26 cellular contexts compared by ENCODE assay signal in the genomic region with DNA sequence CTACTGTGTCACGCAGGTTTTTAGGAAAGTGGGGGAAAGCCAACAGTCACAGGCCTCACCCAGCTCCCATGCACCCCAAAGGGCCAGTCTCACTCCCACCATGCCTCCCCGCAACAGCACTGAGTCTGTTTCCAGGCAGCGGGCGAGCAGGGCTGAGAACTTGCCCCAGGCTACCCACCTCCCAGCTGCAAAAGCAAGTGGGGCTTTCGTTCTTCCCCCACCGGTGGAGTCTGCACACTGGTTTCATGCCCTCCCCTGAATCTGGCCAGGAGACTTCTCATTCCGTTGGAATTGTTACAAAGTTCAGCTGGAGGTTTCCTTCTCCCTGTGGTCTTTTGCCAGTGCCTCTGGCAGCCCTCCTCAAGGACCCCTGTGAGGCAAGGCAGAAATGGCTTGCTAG. TPM values are rescaled to one million over a fixed set of nuclear protein-coding genes. Genes with fewer than 3 reads are reported as not detected.
"Had no signal": no experiment of that assay in that cellular context is flagged by ENCODE, and none has a peak within 500 bp of the region (broad histone marks: within the 10 kb centered on the region; RNA-seq: fewer than 3 reads in every experiment).

No MANE protein-coding gene starts in this region.

- DNase-seq: activated B cell treated with CpG ODN at 0.5 μM for 24 hours; activated CD4-positive, alpha-beta T cell treated with anti-CD3 and anti-CD28 coated beads for 48 hours; activated CD4-positive, alpha-beta T cell treated with anti-CD3 and anti-CD28 coated beads, Interleukin-2, amount 50 U/mL, for 1 hour; activated CD4-positive, alpha-beta T cell treated with anti-CD3 and anti-CD28 coated beads, Interleukin-2, amount 50 U/mL, for 48 hours; activated CD8-positive, alpha-beta memory T cell treated with anti-CD3 and anti-CD28 coated beads for 24 hours; activated CD8-positive, alpha-beta T cell treated with anti-CD3 and anti-CD28 coated beads for 36 hours; activated gamma-delta T cell; activated naive CD4-positive, alpha-beta T cell; activated naive CD4-positive, alpha-beta T cell treated with anti-CD3 and anti-CD28 coated beads, Interleukin-2, amount 10 ng/mL, durations not matched to agents 7 days and 5 days; activated naive CD8-positive, alpha-beta T cell treated with anti-CD3 and anti-CD28 coated beads, Interleukin-2, amount 10 ng/mL, durations not matched to agents 7 days and 5 days; activated T-cell treated with anti-CD3 and anti-CD28 coated beads, Interleukin-2, amount 50 U/mL, for 4 hours; amygdala; aorta; body of pancreas; caudate nucleus; colonic mucosa; effector CD8-positive, alpha-beta T cell; esophagus squamous epithelium; foreskin melanocyte; head of caudate nucleus; hippocampal formation; T-helper 17 cell; T1000; WERI-Rb-1 had no signal

- H3K4me3 Mint-ChIP-seq: activated B cell treated with CpG ODN at 0.5 μM for 24 hours; activated CD8-positive, alpha-beta T cell treated with anti-CD3 and anti-CD28 coated beads for 36 hours; activated naive CD4-positive, alpha-beta T cell treated with anti-CD3 and anti-CD28 coated beads, Interleukin-2, amount 10 ng/mL, durations not matched to agents 7 days and 5 days; activated naive CD8-positive, alpha-beta T cell treated with anti-CD3 and anti-CD28 coated beads, Interleukin-2, amount 10 ng/mL, durations not matched to agents 7 days and 5 days; activated T-cell treated with anti-CD3 and anti-CD28 coated beads, Interleukin-2, amount 50 U/mL, for 4 hours; T-helper 17 cell; T-helper 2 cell treated with Interferon-gamma antibody and Interleukin-4, amounts not matched to agents 5 μg/mL and 100 μg/mL, for 36 hours had no signal

- H3K9me3 Mint-ChIP-seq: activated CD8-positive, alpha-beta T cell treated with anti-CD3 and anti-CD28 coated beads for 36 hours; activated naive CD4-positive, alpha-beta T cell treated with anti-CD3 and anti-CD28 coated beads, Interleukin-2, amount 10 ng/mL, durations not matched to agents 7 days and 5 days; activated naive CD4-positive, alpha-beta T cell treated with anti-CD3 and anti-CD28 coated beads, Interleukin-2, amount 50 U/mL, for 72 hours; activated naive CD8-positive, alpha-beta T cell treated with anti-CD3 and anti-CD28 coated beads, Interleukin-2, amount 10 ng/mL, durations not matched to agents 7 days and 5 days; activated T-cell treated with anti-CD3 and anti-CD28 coated beads, Interleukin-2, amount 50 U/mL, for 4 hours; T-helper 2 cell treated with Interferon-gamma antibody and Interleukin-4, amounts not matched to agents 5 μg/mL and 100 μg/mL, for 36 hours had no signal

- H3K4me1 Mint-ChIP-seq: activated B cell treated with CpG ODN at 0.5 μM for 24 hours; activated naive CD8-positive, alpha-beta T cell treated with anti-CD3 and anti-CD28 coated beads, Interleukin-2, amount 10 ng/mL, durations not matched to agents 7 days and 5 days; T-helper 17 cell had no signal

- H3K27ac Mint-ChIP-seq: activated B cell treated with CpG ODN at 0.5 μM for 24 hours; activated CD8-positive, alpha-beta T cell treated with anti-CD3 and anti-CD28 coated beads for 36 hours; activated naive CD4-positive, alpha-beta T cell treated with anti-CD3 and anti-CD28 coated beads, Interleukin-2, amount 10 ng/mL, durations not matched to agents 7 days and 5 days; activated naive CD4-positive, alpha-beta T cell treated with anti-CD3 and anti-CD28 coated beads, Interleukin-2, amount 50 U/mL, for 72 hours; activated naive CD8-positive, alpha-beta T cell treated with anti-CD3 and anti-CD28 coated beads, Interleukin-2, amount 10 ng/mL, durations not matched to agents 7 days and 5 days; T-helper 17 cell; T-helper 2 cell treated with Interferon-gamma antibody and Interleukin-4, amounts not matched to agents 5 μg/mL and 100 μg/mL, for 36 hours had no signal

- H3K36me3 Mint-ChIP-seq: activated naive CD4-positive, alpha-beta T cell treated with anti-CD3 and anti-CD28 coated beads, Interleukin-2, amount 10 ng/mL, durations not matched to agents 7 days and 5 days; activated naive CD4-positive, alpha-beta T cell treated with anti-CD3 and anti-CD28 coated beads, Interleukin-2, amount 50 U/mL, for 72 hours; activated naive CD8-positive, alpha-beta T cell treated with anti-CD3 and anti-CD28 coated beads, Interleukin-2, amount 10 ng/mL, durations not matched to agents 7 days and 5 days had no signal

RNA-seq across cellular contexts. Expression of a gene that starts 53.6 kb away (rescaled TPM):
- total RNA-seq: activated B cell treated with CpG ODN at 0.5 μM for 24 hours; activated naive CD8-positive, alpha-beta T cell treated with anti-CD3 and anti-CD28 coated beads, Interleukin-2, amount 10 ng/mL, durations not matched to agents 7 days and 5 days had no signal
